ENCODE assay signal across 18 cellular contexts in genomic region chr3:11609481-11609880, GRCh38. TPM values are rescaled to one million over a fixed set of nuclear protein-coding genes. Genes with fewer than 3 reads are reported as not detected.
A peak's percentile ranks its signal among the peaks of the same experiment; 100 is the strongest.
DNase-seq lines count a peak whose midpoint lies in the region; ATAC-seq and TF ChIP-seq lines count a peak whose summit lies in the region.
"Had no signal": no experiment of that assay in that cellular context is flagged by ENCODE, and none has a peak within 500 bp of the region (broad histone marks: within the 10 kb centered on the region; RNA-seq: fewer than 3 reads in every experiment).

No MANE protein-coding gene starts in this region.

- H3K36me3 Mint-ChIP-seq in CD4-positive, alpha-beta T cell (ENCODE audit: low read depth), result peaks cover 8% of the 10 kb centered on the region
- H3K36me3 Mint-ChIP-seq in endothelial cell (ENCODE audit: low read depth, unreplicated experiment), result peaks cover 16% of the 10 kb centered on the region
- H3K36me3 Mint-ChIP-seq in neural crest cell (ENCODE audit: low read depth), result peaks cover 5% of the 10 kb centered on the region

- POLR2A ChIA-PET in CD4-positive, alpha-beta T cell (lab: Charles Lee), result no interaction called here

- no peaks in the 10 kb centered on the region for H4K20me1 ChIP-seq in OCI-LY1 (ENCODE audit: insufficient read depth, low read length)

- intact Hi-C loops in CD4-positive, alpha-beta T cell (cut with DNase I, micrococcal nuclease), result no loop called here

- CTCF ChIA-PET in CD4-positive, alpha-beta T cell (lab: Charles Lee), result no interaction called here

- no peaks in the 10 kb centered on the region for H3K9me2 ChIP-seq in OCI-LY1 (ENCODE audit: low read depth, low read length)

- no peaks in the 10 kb centered on the region for H3K9me3 ChIP-seq in CD4-positive, alpha-beta T cell (ENCODE audit: control insufficient read depth, low read length)
- H3K9me3 ChIP-seq in OCI-LY1 (ENCODE audit: low read length), result no peaks in the 10 kb centered on the region
- H3K9me3 ChIP-seq: heart right ventricle had no signal

- no peaks in the 10 kb centered on the region for H3K27me3 ChIP-seq in CD4-positive, alpha-beta T cell (ENCODE audit: control insufficient read depth, insufficient read depth, low read length)
- H3K27me3 ChIP-seq in OCI-LY1 (ENCODE audit: insufficient read depth, low read length), result no peaks in the 10 kb centered on the region
- H3K27me3 ChIP-seq: heart right ventricle had no signal

- H3K4me3 Mint-ChIP-seq in CD4-positive, alpha-beta T cell, result no peak overlapping the region
- H3K4me3 Mint-ChIP-seq in endothelial cell (ENCODE audit: unreplicated experiment) (no peak overlapping the region), neural crest cell (peak overlapping the region; percentile 87)
- H3K4me3 Mint-ChIP-seq: dendritic cell treated with granulocyte-macrophage colony-stimulating factor and Interleukin-4, amounts not matched to agents 40 ng/mL and 50 ng/mL, for 4 days had no signal

- peaks cover 74% of the 10 kb centered on the region for H3K79me2 ChIP-seq in OCI-LY1 (ENCODE audit: insufficient read depth, low read length)

- no peak overlapping the region for H3K27ac ChIP-seq in CD4-positive, alpha-beta T cell (ENCODE audit: low read depth, low read length)
- H3K27ac ChIP-seq in OCI-LY1 (ENCODE audit: low read depth, low read length, poor library complexity, severe bottlenecking), result peak overlapping the region; percentile 46

- no peak for TF ChIP-seq CTCF in CD4-positive, alpha-beta T cell (IDR thresholded peaks at IDR 0.05)
- no peak for TF ChIP-seq CTCF in OCI-LY1 (IDR thresholded peaks at IDR 0.05; ENCODE audit: low read length)
- TF ChIP-seq CTCF in endothelial cell (IDR thresholded peaks at IDR 0.05; ENCODE audit: unreplicated experiment), result no peak
- TF ChIP-seq CTCF in neural crest cell (conservative IDR thresholded peaks at IDR 0.05), result no peak
- TF ChIP-seq CTCF in foreskin fibroblast (IDR thresholded peaks at IDR 0.05; ENCODE audit: low read depth, low read length), result no peak

- H3K4me1 ChIP-seq in OCI-LY1 (ENCODE audit: insufficient read depth, low read length, severe bottlenecking), result peaks cover 97% of the 10 kb centered on the region

- no peak overlapping the region for H2AFZ ChIP-seq in OCI-LY1 (ENCODE audit: low read length)

- H3K9ac ChIP-seq in OCI-LY1 (ENCODE audit: low read length), result no peak overlapping the region

- peaks cover 19% of the 10 kb centered on the region for H3K36me3 ChIP-seq in OCI-LY1 (ENCODE audit: insufficient read depth, low read length)

- H3K27me3 Mint-ChIP-seq in CD4-positive, alpha-beta T cell, result no peaks in the 10 kb centered on the region
- peaks cover 6% of the 10 kb centered on the region for H3K27me3 Mint-ChIP-seq in endothelial cell (ENCODE audit: unreplicated experiment)
- no peaks in the 10 kb centered on the region for H3K27me3 Mint-ChIP-seq in neural crest cell (ENCODE audit: low read depth)
- H3K27me3 Mint-ChIP-seq: dendritic cell treated with granulocyte-macrophage colony-stimulating factor and Interleukin-4, amounts not matched to agents 40 ng/mL and 50 ng/mL, for 4 days had no signal

- H3K4me2 ChIP-seq in OCI-LY1 (ENCODE audit: low read length), result peak overlapping the region; percentile 43; the same call in 1 of the 2 replicates

- no peak for ATAC-seq in CD4-positive, alpha-beta T cell (ENCODE audit: poor library complexity)
- ATAC-seq in HG03135 (IDR thresholded peaks at IDR 0.05; ENCODE audit: unreplicated experiment), result no peak
- ATAC-seq: activated CD4-positive, CD25-positive, alpha-beta regulatory T cell treated with anti-CD3 and anti-CD28 coated beads, Interleukin-2, amount 50 U/mL, for 24 hours; esophagus mucosa; GM12878 had no signal

- peak overlapping the region; percentile 8 for H3K27ac Mint-ChIP-seq in CD4-positive, alpha-beta T cell
- H3K27ac Mint-ChIP-seq in endothelial cell (ENCODE audit: unreplicated experiment), result peak overlapping the region; percentile 48
- peak overlapping the region; percentile 96 for H3K27ac Mint-ChIP-seq in neural crest cell (ENCODE audit: unreplicated experiment)
- H3K27ac Mint-ChIP-seq: dendritic cell treated with granulocyte-macrophage colony-stimulating factor and Interleukin-4, amounts not matched to agents 40 ng/mL and 50 ng/mL, for 4 days had no signal

- no peak for DNase-seq in CD4-positive, alpha-beta T cell
- DNase-seq in endothelial cell (ENCODE audit: low spot score), result no peak
- no peak for DNase-seq in neural crest cell (ENCODE audit: low read depth, low spot score)
- DNase-seq in DMS53 (lab: John Stamatoyannopoulos, UW), result no peak
- DNase-seq in foreskin fibroblast, result no peak
- DNase-seq in medulla oblongata (ENCODE audit: extremely low spot score), result no peak
- DNase-seq: activated effector memory CD4-positive, alpha-beta T cell treated with Interleukin-2 at 50 U/mL for 16 hours; heart right ventricle; KBM-7; NCI-H1105 treated with DMSO at 0.1 percent for 48 hours; NK-92 treated with Interleukin-12 subunit alpha and Interleukin-12 subunit beta, amount 100 ng/mL, for 24 hours; T-helper 2 cell had no signal

- H3K4me3 ChIP-seq in OCI-LY1 (ENCODE audit: low read depth, low read length, poor library complexity, severe bottlenecking) (no peak overlapping the region), foreskin fibroblast (ENCODE audit: low read depth in 1 of 2, low read length in 2 of 2) (no peak overlapping the region)
- H3K4me3 ChIP-seq: GM12878 had no signal

- peaks cover 84% of the 10 kb centered on the region for H3K4me1 Mint-ChIP-seq in CD4-positive, alpha-beta T cell (ENCODE audit: low read depth)
- H3K4me1 Mint-ChIP-seq in endothelial cell (ENCODE audit: unreplicated experiment) (peaks cover 69% of the 10 kb centered on the region), neural crest cell (peaks cover 93% of the 10 kb centered on the region)

- no peaks in the 10 kb centered on the region for H3K9me3 Mint-ChIP-seq in CD4-positive, alpha-beta T cell
- no peaks in the 10 kb centered on the region for H3K9me3 Mint-ChIP-seq in endothelial cell (ENCODE audit: unreplicated experiment)
- H3K9me3 Mint-ChIP-seq in neural crest cell, result no peaks in the 10 kb centered on the region
- H3K9me3 Mint-ChIP-seq: dendritic cell treated with granulocyte-macrophage colony-stimulating factor and Interleukin-4, amounts not matched to agents 40 ng/mL and 50 ng/mL, for 4 days had no signal

- H3F3A ChIP-seq in OCI-LY1 (ENCODE audit: insufficient read depth, low read length), result no peaks in the 10 kb centered on the region

RNA-seq across cellular contexts. Expression of gene VGLL4, which starts 34.2 kb away (rescaled TPM):
- total RNA-seq in CD4-positive, alpha-beta T cell, result 10 to 100 TPM; 10.5 to 11.3 TPM
- 120 TPM for total RNA-seq in endothelial cell (ENCODE audit: unreplicated experiment)
- 82.8 and 90.2 TPM in 2 replicates for total RNA-seq in neural crest cell

Comparison
In these comparisons a context has a peak if more than half of its experiments do, and no peak if none do; other contexts are left out.
1. H3K27ac Mint-ChIP-seq: peak in every context shown above with its lines; median percentile 96 in neural crest cell; 48 in endothelial cell; 8 in CD4-positive, alpha-beta T cell.